Comparison of ENCODE assay signal across 9 cellular contexts in genomic region chr3:42544492-42545283, GRCh38. TPM values are rescaled to one million over a fixed set of nuclear protein-coding genes. Genes with fewer than 3 reads are reported as not detected.
DNase-seq lines count a peak whose midpoint lies in the region; ATAC-seq, FAIRE-seq and TF ChIP-seq lines count a peak whose summit lies in the region.
"Had no signal": no experiment of that assay in that cellular context is flagged by ENCODE, and none has a peak within 500 bp of the region (broad histone marks: within the 10 kb centered on the region; RNA-seq: fewer than 3 reads in every experiment).

No MANE protein-coding gene starts in this region.

- DNase-seq in HT-29 (ENCODE audit: low spot score) (peak; percentile 19), WERI-Rb-1 (no peak), heart right ventricle (peak; percentile 21 to 36), suprapubic skin (ENCODE audit: low spot score in 2 of 2) (no peak), kidney glomerular epithelial cell (lab: John Stamatoyannopoulos, UW) (no peak), D721Med (ENCODE audit: insufficient read length, low spot score) (no peak)
- DNase-seq in stimulated activated CD4-positive, alpha-beta T cell treated with anti-CD3 and anti-CD28 coated beads, Interleukin-12 subunit alpha, Interleukin-12 subunit beta, amount 100 ng/mL, for 4 hours = no peak
- no peak for DNase-seq in activated naive CD8-positive, alpha-beta T cell treated with anti-CD3 and anti-CD28 coated beads, Interleukin-2, amount 50 U/mL, for 24 hours
- DNase-seq: naive thymus-derived CD8-positive, alpha-beta T cell had no signal

- peaks cover 2 to 58% (median 17%) of the 10 kb centered on the region in 9 donors for H3K4me1 ChIP-seq in heart right ventricle
- H3K4me1 ChIP-seq in suprapubic skin = peaks cover 32% of the 10 kb centered on the region

- H3K36me3 Mint-ChIP-seq in activated naive CD8-positive, alpha-beta T cell treated with anti-CD3 and anti-CD28 coated beads, Interleukin-2, amount 50 U/mL, for 24 hours (ENCODE audit: low read depth) = no peaks in the 10 kb centered on the region

- H3K9me3 ChIP-seq in WERI-Rb-1 (ENCODE audit: severe bottlenecking) = no peaks in the 10 kb centered on the region
- no peaks in the 10 kb centered on the region for H3K9me3 ChIP-seq in heart right ventricle
- no peaks in the 10 kb centered on the region for H3K9me3 ChIP-seq in suprapubic skin

- no peak overlapping the region for H3K27ac Mint-ChIP-seq in activated naive CD8-positive, alpha-beta T cell treated with anti-CD3 and anti-CD28 coated beads, Interleukin-2, amount 50 U/mL, for 24 hours
- H3K27ac Mint-ChIP-seq: naive thymus-derived CD8-positive, alpha-beta T cell had no signal

- H3K27me3 ChIP-seq in WERI-Rb-1 (ENCODE audit: insufficient read depth, low read depth, severe bottlenecking) = no peaks in the 10 kb centered on the region
- H3K27me3 ChIP-seq in heart right ventricle = no peaks in the 10 kb centered on the region
- no peaks in the 10 kb centered on the region for H3K27me3 ChIP-seq in suprapubic skin

- H3K4me1 Mint-ChIP-seq in activated naive CD8-positive, alpha-beta T cell treated with anti-CD3 and anti-CD28 coated beads, Interleukin-2, amount 50 U/mL, for 24 hours = no peaks in the 10 kb centered on the region

- no peaks in the 10 kb centered on the region for H3K9me3 Mint-ChIP-seq in activated naive CD8-positive, alpha-beta T cell treated with anti-CD3 and anti-CD28 coated beads, Interleukin-2, amount 50 U/mL, for 24 hours
- H3K9me3 Mint-ChIP-seq: naive thymus-derived CD8-positive, alpha-beta T cell had no signal

- H3K4me3 ChIP-seq in WERI-Rb-1 (ENCODE audit: low read depth, low read length) (no peak overlapping the region), heart right ventricle (no peak overlapping the region), suprapubic skin (no peak overlapping the region)

- no peak overlapping the region for H3K4me3 Mint-ChIP-seq in activated naive CD8-positive, alpha-beta T cell treated with anti-CD3 and anti-CD28 coated beads, Interleukin-2, amount 50 U/mL, for 24 hours
- H3K4me3 Mint-ChIP-seq: naive thymus-derived CD8-positive, alpha-beta T cell had no signal

- WGBS in heart right ventricle, 2 donors = 27% methylated on average over 12 of the region's 12 CpGs
- 45% methylated on average over 4 of the region's 12 CpGs for WGBS in suprapubic skin

- H3K27me3 Mint-ChIP-seq in activated naive CD8-positive, alpha-beta T cell treated with anti-CD3 and anti-CD28 coated beads, Interleukin-2, amount 50 U/mL, for 24 hours = no peaks in the 10 kb centered on the region
- H3K27me3 Mint-ChIP-seq: naive thymus-derived CD8-positive, alpha-beta T cell had no signal

- no peak for FAIRE-seq in D721Med (lab: Jason Lieb, UNC)

- TF ChIP-seq CTCF in WERI-Rb-1 (IDR thresholded peaks at IDR 0.05; ENCODE audit: low read depth, low read length) = no peak
- TF ChIP-seq CTCF in heart right ventricle (IDR thresholded peaks at IDR 0.05) = peak in 5 of 9 donors; percentile 9 to 38 (median 27)
- TF ChIP-seq CTCF in suprapubic skin (IDR thresholded peaks at IDR 0.05) = no peak
- TF ChIP-seq CTCF in D721Med (IDR thresholded peaks at IDR 0.05; ENCODE audit: insufficient read depth, missing control alignments) = no peak

- TF ChIP-seq EP300 in suprapubic skin (IDR thresholded peaks at IDR 0.05) = no peak

- H3K36me3 ChIP-seq in WERI-Rb-1 (no peaks in the 10 kb centered on the region), heart right ventricle (peaks cover 0 to 31% (median under 1%) of the 10 kb centered on the region in 9 donors), suprapubic skin (peaks cover 6% of the 10 kb centered on the region)

- H3K27ac ChIP-seq in WERI-Rb-1 (peak overlapping the region; percentile 78), heart right ventricle (peak overlapping the region in 6 of 10 donors; percentile 34 to 65 (median 52)), suprapubic skin (peak overlapping the region; percentile 65)

- TF ChIP-seq POLR2A in suprapubic skin (IDR thresholded peaks at IDR 0.05) = no peak

- intact Hi-C loops in heart right ventricle (cut with DNase I) = loop anchor here in 7 of 10 donors (2.0 to 10.0 kb wide), 7 partner anchors 42 to 320 kb away; partner anchors contain the start of gene VIPR1 (in 3 of the 7)

- peak; percentile 35 to 75 (median 60) for ATAC-seq in heart right ventricle
- ATAC-seq in activated naive CD8-positive, alpha-beta T cell treated with anti-CD3 and anti-CD28 coated beads, Interleukin-2, amount 50 U/mL, for 24 hours = no peak
- ATAC-seq: naive thymus-derived CD8-positive, alpha-beta T cell had no signal

RNA-seq across cellular contexts. Expression of gene SEC22C, which starts 37.1 kb away (rescaled TPM):
- total RNA-seq in HT-29 (2014; rRNA removed; shearing (Covaris generic)) = 12.3 and 12.6 TPM in 2 replicates
- 10 to 100 TPM; 23.8 to 32.9 (median 26.4) TPM for total RNA-seq in heart right ventricle
- 10 to 100 TPM; 21.1 to 21.2 TPM for polyA plus RNA-seq in heart right ventricle
- 10 to 100 TPM; 22.4 to 44.4 (median 28.5) TPM for total RNA-seq in suprapubic skin

RNA-seq across cellular contexts. Expression of gene VIPR1, which starts 42.2 kb away (rescaled TPM):
- 60.4 and 74.4 TPM in 2 replicates for total RNA-seq in HT-29 (2014; rRNA removed; shearing (Covaris generic))
- total RNA-seq in heart right ventricle = 1 to 10 TPM in 7 of 10 donors, under 1 TPM in 3; 0.76 to 7.3 (median 1.5) TPM
- polyA plus RNA-seq in heart right ventricle = 1 to 10 TPM; 3.9 to 8.3 TPM
- total RNA-seq in suprapubic skin = 100 to 1,000 TPM in 1 of 4 donors, 10 to 100 TPM in 3; 39.8 to 148 (median 74.3) TPM

RNA-seq across cellular contexts. Expression of gene SS18L2, which starts 46.0 kb away (rescaled TPM):
- 17.7 and 18.4 TPM in 2 replicates for total RNA-seq in HT-29 (2014; rRNA removed; shearing (Covaris generic))
- total RNA-seq in heart right ventricle = 10 to 100 TPM in 7 of 10 donors, 1 to 10 TPM in 3; 9.1 to 15.2 (median 11.3) TPM
- 10 to 100 TPM; 31.9 to 35.3 TPM for polyA plus RNA-seq in heart right ventricle
- total RNA-seq in suprapubic skin = 10 to 100 TPM; 15.8 to 30.9 (median 23.9) TPM

RNA-seq across cellular contexts. Expression of gene NKTR, which starts 55.8 kb away (rescaled TPM):
- total RNA-seq in HT-29 (2014; rRNA removed; shearing (Covaris generic)) = 20.0 and 21.8 TPM in 2 replicates
- total RNA-seq in heart right ventricle = 10 to 100 TPM; 19.7 to 28.4 (median 21.9) TPM
- polyA plus RNA-seq in heart right ventricle = 10 to 100 TPM; 10.2 to 59.3 TPM
- 100 to 1,000 TPM in 1 of 4 donors, 10 to 100 TPM in 3; 47.7 to 328 (median 66.8) TPM for total RNA-seq in suprapubic skin

Comparison
In these comparisons a context has a peak if more than half of its experiments do, and no peak if none do; other contexts are left out.
1. DNase-seq: peak in HT-29 (single experiment) and heart right ventricle (2 of 2); none in WERI-Rb-1 (single experiment), suprapubic skin (0 of 2), kidney glomerular epithelial cell (single experiment), stimulated activated CD4-positive, alpha-beta T cell treated with anti-CD3 and anti-CD28 coated beads, Interleukin-12 subunit alpha, Interleukin-12 subunit beta, amount 100 ng/mL, for 4 hours (single experiment), activated naive CD8-positive, alpha-beta T cell treated with anti-CD3 and anti-CD28 coated beads, Interleukin-2, amount 50 U/mL, for 24 hours (single experiment) and D721Med (single experiment).
2. CTCF ChIP-seq: peak in heart right ventricle (5 of 9); none in WERI-Rb-1 (single experiment), suprapubic skin (0 of 2) and D721Med (single experiment).
3. Peak in every context shown above with its lines, with median percentiles within 50 percentile points of each other: H3K27ac ChIP-seq.